8 cellular contexts compared by ENCODE assay signal in genomic region chr20:8721098-8721497, GRCh38.
DNase-seq lines count a peak whose midpoint lies in the region; ATAC-seq and TF ChIP-seq lines count a peak whose summit lies in the region.

No MANE protein-coding gene starts in this region.

- no peak overlapping the region for H3K9ac ChIP-seq in NT2/D1 (ENCODE audit: insufficient read length, low read depth)
- no peak overlapping the region for H3K9ac ChIP-seq in mammary epithelial cell (ENCODE audit: insufficient read depth, low read length)

- no peak overlapping the region for H3K4me2 ChIP-seq in mammary epithelial cell (ENCODE audit: insufficient read depth, low read depth, low read length)

- WGBS in mammary epithelial cell (ENCODE audit: low coverage, missing lambda C conversion rate) = 3% methylated on average over 5 of the region's 5 CpGs
- 34 to 36% methylated on average over 5 of the region's 5 CpGs for WGBS in testis, 2 donors

- intact Hi-C loops in Right ventricle myocardium inferior (cut with DNase I) (loop anchor here (1.0 to 5.0 kb wide), 3 partner anchors 334 to 784 kb away; no protein-coding TSS in a partner anchor), cardiac septum (cut with DNase I) (loop anchor here (2.0 to 5.0 kb wide), 2 partner anchors 588 to 784 kb away; partner anchors contain the start of gene PLCB1), mammary epithelial cell (cut with micrococcal nuclease) (loop anchor here (1.0 to 5.0 kb wide), 4 partner anchors 332 to 678 kb away; partner anchors contain the start of gene PLCB1), testis (cut with DNase I; ENCODE audit: low total_unique reads) (loop anchor here (5.0 to 10.0 kb wide), 2 partner anchors 589 to 676 kb away; partner anchors contain the start of gene PLCB1)

- no peaks in the 10 kb centered on the region for H3K79me2 ChIP-seq in mammary epithelial cell (ENCODE audit: insufficient read depth, low read length)

- no peak overlapping the region for H3K4me3 ChIP-seq in Jurkat, Clone E6-1 (ENCODE audit: low read length)
- H3K4me3 ChIP-seq in NT2/D1 (ENCODE audit: insufficient read length, low read depth) (no peak overlapping the region), mammary epithelial cell (replicated peaks in 1 of 3; ENCODE audit: insufficient read depth in 1 of 3, low read depth in 2 of 3, low read length in 3 of 3) (no peak overlapping the region), kidney epithelial cell (ENCODE audit: low read depth, low read length) (no peak overlapping the region), testis (no peak overlapping the region)

- ATAC-seq in Right ventricle myocardium inferior (peak; percentile 84), HG03457 (IDR thresholded peaks at IDR 0.05; ENCODE audit: unreplicated experiment) (no peak)

- CTCF ChIA-PET in mammary epithelial cell (lab: Charles Lee; ENCODE audit: low non-redundant PET) = interaction anchor here (0.5 to 0.7 kb wide), 4 partner anchors 164 to 786 kb away, joined by 3 to 19 read pairs (median 4); no protein-coding TSS in a partner anchor

- in situ Hi-C loops in mammary epithelial cell (cut with MboI; ENCODE audit: low sequenced_read_pairs in 2 of 2) = loop anchor here (10.0 to 25.0 kb wide), 4 partner anchors 334 to 784 kb away; partner anchors contain the start of genes HAO1 (in 1 of the 2) and PLCB1 (in 1 of the 2)

- peak; percentile 70 for DNase-seq in Right ventricle myocardium inferior (ENCODE audit: missing footprints)
- DNase-seq in cardiac septum (ENCODE audit: low spot score) = no peak
- DNase-seq in Jurkat, Clone E6-1 (ENCODE audit: low read depth, low spot score) = peak; percentile 44
- DNase-seq in NT2/D1 (ENCODE audit: low read depth, low spot score) = peak; percentile 56
- peak; percentile 12 for DNase-seq in mammary epithelial cell
- DNase-seq in kidney epithelial cell (ENCODE audit: low read depth) = peak; percentile 10
- DNase-seq in testis = peak; percentile 71

- no peak overlapping the region for H2AFZ ChIP-seq in mammary epithelial cell (ENCODE audit: low read depth, low read length)

- no peak for TF ChIP-seq POLR2A in testis (IDR thresholded peaks at IDR 0.05)

- H3K4me1 ChIP-seq in NT2/D1 (ENCODE audit: insufficient read depth, insufficient read length) (no peaks in the 10 kb centered on the region), mammary epithelial cell (ENCODE audit: insufficient read depth, low read length) (no peaks in the 10 kb centered on the region), testis (no peaks in the 10 kb centered on the region)

- H3K27me3 ChIP-seq in NT2/D1 (ENCODE audit: insufficient read depth, insufficient read length) (no peaks in the 10 kb centered on the region), mammary epithelial cell (ENCODE audit: insufficient read depth, low read length) (no peaks in the 10 kb centered on the region), kidney epithelial cell (ENCODE audit: control insufficient read depth, insufficient read depth, low read length) (no peaks in the 10 kb centered on the region), testis (no peaks in the 10 kb centered on the region)

- no peaks in the 10 kb centered on the region for H3K36me3 ChIP-seq in NT2/D1 (ENCODE audit: insufficient read depth, insufficient read length, low read length)
- H3K36me3 ChIP-seq in mammary epithelial cell (ENCODE audit: insufficient read depth, low read length) = no peaks in the 10 kb centered on the region
- H3K36me3 ChIP-seq in kidney epithelial cell (ENCODE audit: control insufficient read depth, insufficient read depth, low read length) = no peaks in the 10 kb centered on the region
- no peaks in the 10 kb centered on the region for H3K36me3 ChIP-seq in testis (ENCODE audit: low read depth, missing control alignments)

- dilution Hi-C loops in mammary epithelial cell (cut with HindIII; ENCODE audit: low sequenced_read_pairs) = loop anchor here (25.0 kb wide), 1 partner anchor 584 kb away; the partner anchor contains the start of gene PLCB1

- no TSS peak for BruUV-seq in mammary epithelial cell (replicated peaks; lab: Mats Ljungman, UMichigan)

- H3K9me3 ChIP-seq in NT2/D1 (ENCODE audit: insufficient read depth, low read length) (no peaks in the 10 kb centered on the region), mammary epithelial cell (replicated peaks; ENCODE audit: insufficient read depth, low read length) (no peaks in the 10 kb centered on the region), testis (no peaks in the 10 kb centered on the region)

- H4K20me1 ChIP-seq in mammary epithelial cell (ENCODE audit: insufficient read depth, low read length) = no peaks in the 10 kb centered on the region

- TF ChIP-seq CTCF in mammary epithelial cell (conservative IDR thresholded peaks at IDR 0.05 in 1 of 2, IDR thresholded peaks at IDR 0.05 in 1 of 2; ENCODE audit: extremely low read depth in 1 of 2, insufficient read depth in 1 of 2, low read depth in 1 of 2, low read length in 2 of 2) = peak; percentile 75 to 81
- TF ChIP-seq CTCF in kidney epithelial cell (IDR thresholded peaks at IDR 0.05; ENCODE audit: insufficient read depth, low read length, poor library complexity, severe bottlenecking) = peak; percentile 83
- peak; percentile 40 to 67 (median 56) for TF ChIP-seq CTCF in testis (IDR thresholded peaks at IDR 0.05)

- no peak overlapping the region for H3K27ac ChIP-seq in mammary epithelial cell (ENCODE audit: insufficient read depth, low read depth, low read length)
- H3K27ac ChIP-seq in testis = no peak overlapping the region
